Comparison of ENCODE assay signal across 25 cellular contexts in genomic region chr2:192298664-192299063, GRCh38.
DNase-seq lines count a peak whose midpoint lies in the region; ATAC-seq lines count a peak whose summit lies in the region.
"Had no signal": no experiment of that assay in that cellular context is flagged by ENCODE, and none has a peak within 500 bp of the region (broad histone marks: within the 10 kb centered on the region; RNA-seq: fewer than 3 reads in every experiment).

No MANE protein-coding gene starts in this region.

- DNase-seq in NCI-H82 (lab: John Stamatoyannopoulos, UW) (peak; percentile 10), NCI-H82 treated with DMSO at 0.1 percent for 48 hours (lab: John Stamatoyannopoulos, UW; ENCODE audit: unreplicated experiment) (no peak), M059J (ENCODE audit: low read depth) (peak; percentile 7), cerebellar nuclear complex (lab: John Stamatoyannopoulos, UW) (peak; percentile 18 to 75), occipital lobe (lab: John Stamatoyannopoulos, UW) (peak; percentile 11), RKO (ENCODE audit: low spot score) (no peak)
- DNase-seq in activated T-cell treated with anti-CD3 and anti-CD28 coated beads, Interleukin-2, amount 50 U/mL, for 1 hour = no peak
- DNase-seq: ACHN; activated CD8-positive, alpha-beta memory T cell treated with anti-CD3 and anti-CD28 coated beads for 24 hours; activated T-cell treated with anti-CD3 and anti-CD28 coated beads, Interleukin-2, amount 50 U/mL, for 24 hours; Calu3; effector CD8-positive, alpha-beta T cell; gastrocnemius medialis; NCI-H187 treated with DMSO at 0.1 percent for 48 hours; ovary; retina; spleen; stimulated activated CD4-positive, alpha-beta T cell treated with anti-CD3 and anti-CD28 coated beads, Interleukin-2, amount 100 ng/mL, for 48 hours; T-cell; upper lobe of right lung had no signal

- no peak for ATAC-seq in HG02870 (IDR thresholded peaks at IDR 0.05; ENCODE audit: unreplicated experiment)
- ATAC-seq: esophagus mucosa; gastrocnemius medialis; natural killer cell treated with Interleukin-12 subunit alpha and Interleukin-12 subunit beta and Interleukin-15 and Interleukin-18, amount 100 ng/mL, for 72 hours; Panc1; stimulated activated effector memory CD8-positive, alpha-beta T cell treated with anti-CD3 and anti-CD28 coated beads, Interleukin-12 subunit alpha, Interleukin-12 subunit beta, amount 100 ng/mL, for 72 hours; T-cell; upper lobe of right lung had no signal

Comparison
In these comparisons a context has a peak if more than half of its experiments do, and no peak if none do; other contexts are left out.
1. DNase-seq: peak in NCI-H82 (single experiment), M059J (single experiment), cerebellar nuclear complex (2 of 2) and occipital lobe (single experiment); none in NCI-H82 treated with DMSO at 0.1 percent for 48 hours (single experiment), RKO (single experiment) and activated T-cell treated with anti-CD3 and anti-CD28 coated beads, Interleukin-2, amount 50 U/mL, for 1 hour (single experiment).